Comparison of ENCODE assay signal across 12 cellular contexts in the genomic region with DNA sequence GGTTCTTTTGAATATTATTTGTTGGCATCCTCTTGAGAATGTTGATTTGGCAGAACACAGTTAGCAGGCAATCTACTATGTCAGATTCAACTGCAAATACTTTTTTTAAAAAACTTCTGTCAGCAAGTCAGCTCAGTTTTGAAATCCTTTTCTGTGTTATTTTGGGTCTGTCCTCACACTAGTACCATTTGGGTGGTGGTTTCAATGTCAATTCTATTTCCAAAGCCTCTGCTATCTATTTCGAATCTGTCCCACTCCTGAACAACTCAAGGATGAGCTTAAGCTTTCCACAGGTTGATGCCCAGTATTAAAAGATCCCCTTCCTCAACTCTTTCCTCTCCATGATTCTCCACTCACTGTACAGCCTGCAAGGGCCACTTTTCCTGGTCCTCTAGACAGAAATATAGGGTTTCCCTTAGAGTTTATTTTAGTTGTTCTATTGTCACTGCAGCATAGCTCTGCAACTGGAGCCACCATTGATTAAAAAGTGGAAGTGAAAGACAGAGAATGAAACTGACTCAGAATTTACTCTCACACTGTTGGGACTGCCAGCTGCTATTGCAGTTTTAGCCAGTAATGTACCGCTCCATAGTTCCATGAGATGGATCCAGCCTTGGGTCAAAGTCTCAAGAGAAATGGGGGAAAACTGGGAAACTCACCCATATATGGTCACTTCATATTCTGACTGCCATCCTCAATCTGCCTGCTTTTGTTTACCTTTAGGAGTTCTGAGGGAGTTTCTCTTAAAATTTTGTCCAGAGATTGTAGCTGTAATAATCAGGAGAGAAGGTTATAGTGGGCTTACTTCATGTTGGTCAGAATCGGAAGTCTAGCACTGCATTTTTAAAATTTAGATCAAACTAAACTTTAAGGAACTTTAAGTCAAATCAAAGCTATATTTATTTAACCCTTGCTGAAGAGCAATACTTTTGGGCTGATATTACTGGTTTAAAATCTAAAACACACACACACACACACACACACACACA. TPM values are rescaled to one million over a fixed set of nuclear protein-coding genes. Genes with fewer than 3 reads are reported as not detected.
DNase-seq lines count a peak whose midpoint lies in the region; ATAC-seq and TF ChIP-seq lines count a peak whose summit lies in the region.
"Had no signal": no experiment of that assay in that cellular context is flagged by ENCODE, and none has a peak within 500 bp of the region (broad histone marks: within the 10 kb centered on the region; RNA-seq: fewer than 3 reads in every experiment).

No MANE protein-coding gene starts in this region.

- TF ChIP-seq CTCF in GM10248 (IDR thresholded peaks at IDR 0.05; ENCODE audit: control extremely low read depth, extremely low read depth, low read depth, missing control alignments), result no peak
- TF ChIP-seq CTCF in neural progenitor cell (IDR thresholded peaks at IDR 0.05), result no peak

- no peak overlapping the region for H3K27ac Mint-ChIP-seq in neural progenitor cell
- H3K27ac Mint-ChIP-seq: activated T-cell treated with anti-CD3 and anti-CD28 coated beads, Interleukin-2, amount 50 U/mL, for 72 hours had no signal

- H3K9me3 ChIP-seq in neural progenitor cell (ENCODE audit: low read depth), result peaks cover 4% of the 10 kb centered on the region

- H3K4me2 ChIP-seq in neural progenitor cell, result no peak overlapping the region

- no peak overlapping the region for H2AFZ ChIP-seq in neural progenitor cell (replicated peaks)

- DNase-seq in GM10248 (ENCODE audit: extremely low spot score), result peak; percentile 8
- DNase-seq in neural progenitor cell (ENCODE audit: low spot score), result no peak
- no peak for DNase-seq in middle frontal gyrus (ENCODE audit: extremely low spot score, low spot score)
- DNase-seq in SKM-1 (lab: John Stamatoyannopoulos, UW; ENCODE audit: unreplicated experiment), result no peak
- DNase-seq in pons (ENCODE audit: low spot score), result no peak
- DNase-seq: activated T-cell treated with anti-CD3 and anti-CD28 coated beads, Interleukin-2, amount 50 U/mL, for 72 hours; NCI-H774; T-helper 9 cell had no signal

- no peaks in the 10 kb centered on the region for H3K36me3 ChIP-seq in neural progenitor cell

- no peaks in the 10 kb centered on the region for H3K27me3 Mint-ChIP-seq in neural progenitor cell (ENCODE audit: insufficient read depth, low read depth)

- no peaks in the 10 kb centered on the region for H4K20me1 ChIP-seq in neural progenitor cell (ENCODE audit: low read depth)

- H3K9me3 Mint-ChIP-seq in neural progenitor cell, result peaks cover 21% of the 10 kb centered on the region

- ATAC-seq in GM19328 (IDR thresholded peaks at IDR 0.05; ENCODE audit: unreplicated experiment) (peak; percentile 99), HG02840 (IDR thresholded peaks at IDR 0.05; ENCODE audit: low FRiP score, unreplicated experiment) (peak; percentile 99), HG03565 (IDR thresholded peaks at IDR 0.05; ENCODE audit: unreplicated experiment) (peak; percentile 100)
- ATAC-seq: activated T-cell treated with anti-CD3 and anti-CD28 coated beads, Interleukin-2, amount 50 U/mL, for 72 hours; K562 had no signal

- no peak overlapping the region for H3K9ac ChIP-seq in neural progenitor cell

- no peaks in the 10 kb centered on the region for H3F3A ChIP-seq in neural progenitor cell (ENCODE audit: low read depth)

- no peaks in the 10 kb centered on the region for H3K79me2 ChIP-seq in neural progenitor cell (ENCODE audit: low read depth)

- no peak overlapping the region for H3K27ac ChIP-seq in neural progenitor cell

- no peaks in the 10 kb centered on the region for H3K27me3 ChIP-seq in neural progenitor cell

- CTCF ChIA-PET in GM10248 (lab: Yijun Ruan, JAX), result interaction anchor here (0.7 to 1.6 kb wide), 2 partner anchors 12 to 16 kb away, joined by 3 to 5 read pairs; no protein-coding TSS in a partner anchor

- peaks cover 7% of the 10 kb centered on the region for H3K36me3 Mint-ChIP-seq in neural progenitor cell

- POLR2A ChIA-PET in GM10248 (lab: Yijun Ruan, JAX), result no interaction called here

- H3K4me1 Mint-ChIP-seq in neural progenitor cell, result no peaks in the 10 kb centered on the region

- no peak overlapping the region for H3K4me3 ChIP-seq in neural progenitor cell
- H3K4me3 ChIP-seq: K562 had no signal

- H3K4me1 ChIP-seq in neural progenitor cell, result no peaks in the 10 kb centered on the region

- H3K4me3 Mint-ChIP-seq in neural progenitor cell, result no peak overlapping the region
- H3K4me3 Mint-ChIP-seq: activated T-cell treated with anti-CD3 and anti-CD28 coated beads, Interleukin-2, amount 50 U/mL, for 72 hours had no signal

RNA-seq across cellular contexts. Expression of a gene that starts 14.6 kb away (rescaled TPM):
- 8.3 and 8.9 TPM in 2 replicates for total RNA-seq in neural progenitor cell (ENCODE audit: low replicate concordance)
- total RNA-seq: K562 had no signal
